8 cellular contexts compared by ENCODE assay signal in genomic region chr11:119106564-119107537, GRCh38. TPM values are rescaled to one million over a fixed set of nuclear protein-coding genes. Genes with fewer than 3 reads are reported as not detected.
A peak's percentile ranks its signal among the peaks of the same experiment; 100 is the strongest.
DNase-seq lines count a peak whose midpoint lies in the region; ATAC-seq and TF ChIP-seq lines count a peak whose summit lies in the region.

TSS of gene C2CD2L (plus strand) at chr11:119107344. CDS start at chr11:119107742, 398 bp downstream.

- H4K8ac ChIP-seq in IMR-90 (ENCODE audit: low read depth in 2 of 2, low read length in 2 of 2) = peak within 1 kb of the TSS; percentile 86 to 93

- ATAC-seq in GM21447 (IDR thresholded peaks at IDR 0.05; ENCODE audit: unreplicated experiment) = peak; percentile 56
- peak; percentile 96 for ATAC-seq in IMR-90 (ENCODE audit: low read depth)

- H3K9me3 ChIP-seq in IMR-90 (ENCODE audit: control insufficient read depth, insufficient read depth, low read length) = no peaks in the 10 kb centered on the region

- no peak for TF ChIP-seq RAD21 in IMR-90 (IDR thresholded peaks at IDR 0.05; ENCODE audit: low read length)

- H3K4me1 Mint-ChIP-seq in Calu3 (ENCODE audit: low read depth, unreplicated experiment) = peaks cover 13% of the 10 kb centered on the region

- peak within 1 kb of the TSS; percentile 15 for H2BK120ac ChIP-seq in IMR-90 (ENCODE audit: low read depth, low read length)

- peak within 1 kb of the TSS; percentile 93 for H2AK9ac ChIP-seq in IMR-90 (replicated peaks; ENCODE audit: low read depth, low read length, poor library complexity)

- peak within 1 kb of the TSS; percentile 95 for H2AFZ ChIP-seq in IMR-90 (replicated peaks; ENCODE audit: low read length, poor library complexity)

- H3K27ac ChIP-seq in IMR-90 (ENCODE audit: insufficient read depth, low read length) (peak within 1 kb of the TSS; percentile 73), epithelial cell of prostate (peak within 1 kb of the TSS; percentile 34)

- BruUV-seq in Calu3 (replicated peaks; lab: Mats Ljungman, UMichigan) = no TSS peak
- BruUV-seq in IMR-90 (replicated peaks; lab: Mats Ljungman, UMichigan) = no TSS peak

- peak within 1 kb of the TSS; percentile 74 for H3K4me3 Mint-ChIP-seq in Calu3 (ENCODE audit: low read depth, unreplicated experiment)

- 0% methylated on average over 18 of the region's 49 CpGs; no CpG with 5 or more reads in 1 of the 2 experiments for WGBS in IMR-90 (ENCODE audit: extremely low coverage in 2 of 2, insufficient read length in 1 of 2), 2 experiments

- dilution Hi-C loops in IMR-90 (cut with HindIII; ENCODE audit: low sequenced_read_pairs, unreplicated experiment) = no loop called here

- H3K27ac Mint-ChIP-seq in Calu3 (ENCODE audit: unreplicated experiment) = peak within 1 kb of the TSS; percentile 83

- peaks cover 39% of the 10 kb centered on the region for H3K36me3 Mint-ChIP-seq in Calu3 (ENCODE audit: insufficient read depth, unreplicated experiment)

- peak within 1 kb of the TSS; percentile 76 for H3K14ac ChIP-seq in IMR-90 (replicated peaks; ENCODE audit: low read depth, low read length)

- H2AK5ac ChIP-seq in IMR-90 (ENCODE audit: low read depth, low read length) = peak within 1 kb of the TSS; percentile 91

- H3K79me1 ChIP-seq in IMR-90 (ENCODE audit: low read depth in 1 of 2, low read length in 2 of 2) = peaks cover 21 to 57% of the 10 kb centered on the region in 2 experiments

- H3K9me3 Mint-ChIP-seq in Calu3 (ENCODE audit: low read depth, unreplicated experiment) = no peaks in the 10 kb centered on the region

- CTCF ChIA-PET in Calu3 (lab: Charles Lee) (interaction anchor here (0.9 kb wide), 1 partner anchor 85 kb away, joined by 3 read pairs; no protein-coding TSS in a partner anchor), IMR-90 (lab: Yijun Ruan, JAX) (interaction anchor here (0.8 kb wide), 1 partner anchor 38 kb away, joined by 3 read pairs; no protein-coding TSS in a partner anchor)

- peak within 1 kb of the TSS; percentile 84 for H3K9ac ChIP-seq in IMR-90 (ENCODE audit: low read depth, low read length)

- H4K5ac ChIP-seq in IMR-90 (ENCODE audit: low read depth, low read length) = peak within 1 kb of the TSS; percentile 21

- H3K56ac ChIP-seq in IMR-90 (ENCODE audit: extremely low read depth, insufficient read depth, low read length) = peak within 1 kb of the TSS; percentile 67

- H4K20me1 ChIP-seq in IMR-90 (ENCODE audit: insufficient read depth, low read length) = peaks cover 4% of the 10 kb centered on the region; the same call in 1 of the 2 replicates

- peak within 1 kb of the TSS; percentile 37 for H3K23ac ChIP-seq in IMR-90 (ENCODE audit: low read depth, low read length)

- TF ChIP-seq POLR2A in IMR-90 (IDR thresholded peaks at IDR 0.05; ENCODE audit: low read depth, low read length) = no peak

- peak within 1 kb of the TSS; percentile 80 for H3K4ac ChIP-seq in IMR-90 (ENCODE audit: low read depth, low read length)

- H2BK20ac ChIP-seq in IMR-90 (ENCODE audit: low read depth, low read length) = peak within 1 kb of the TSS; percentile 6; the same call in 1 of the 2 replicates

- H3K9me1 ChIP-seq in IMR-90 (ENCODE audit: insufficient read depth, low read length) = peaks cover 23% of the 10 kb centered on the region

- TF ChIP-seq CTCF in Calu3 (IDR thresholded peaks at IDR 0.05; ENCODE audit: unreplicated experiment) (no peak), IMR-90 (conservative IDR thresholded peaks at IDR 0.05; ENCODE audit: low read depth, low read length) (no peak)

- peaks cover 9% of the 10 kb centered on the region for H3K4me1 ChIP-seq in IMR-90 (ENCODE audit: control insufficient read depth, insufficient read depth, low read length)

- H2BK5ac ChIP-seq in IMR-90 (ENCODE audit: low read depth, low read length, poor library complexity, severe bottlenecking) = peak within 1 kb of the TSS; percentile 46

- peak; percentile 77 for DNase-seq in Calu3
- peak; percentile 83 for DNase-seq in IMR-90
- peak; percentile 99 for DNase-seq in OCI-M1 (lab: John Stamatoyannopoulos, UW)
- peak; percentile 79 for DNase-seq in activated T-cell treated with anti-CD3 and anti-CD28 coated beads for 1 hour (ENCODE audit: low read depth)
- DNase-seq in epithelial cell of prostate (ENCODE audit: low read depth, low spot score) = peak; percentile 53
- peak; percentile 87 for DNase-seq in mucosa of gallbladder (ENCODE audit: low spot score)
- DNase-seq in stimulated activated CD8-positive, alpha-beta memory T cell treated with anti-CD3 and anti-CD28 coated beads, Interleukin-4, amount 100 ng/mL, for 1 hour (ENCODE audit: low read depth in 2 of 2, low spot score in 1 of 2) = peak; percentile 68 to 76

- intact Hi-C loops in Calu3 (cut with micrococcal nuclease; ENCODE audit: unreplicated experiment) (no loop called here), IMR-90 (cut with micrococcal nuclease) (loop anchor here (10.0 kb wide), 1 partner anchor 368 kb away; no protein-coding TSS in a partner anchor)

- H3K27me3 ChIP-seq in IMR-90 (ENCODE audit: control insufficient read depth, insufficient read depth, low read length) = no peaks in the 10 kb centered on the region

- peak within 1 kb of the TSS; percentile 23; the same call in 1 of the 3 replicates for H2BK15ac ChIP-seq in IMR-90 (ENCODE audit: low read depth, low read length)

- peak within 1 kb of the TSS; percentile 93 for H4K91ac ChIP-seq in IMR-90 (ENCODE audit: insufficient read depth, low read depth, low read length)

- in situ Hi-C loops in IMR-90 (cut with MboI; ENCODE audit: low sequenced_read_pairs) = no loop called here

- H3K27me3 Mint-ChIP-seq in Calu3 (ENCODE audit: unreplicated experiment) = no peaks in the 10 kb centered on the region

- peak within 1 kb of the TSS; percentile 4; the same call in 1 of the 2 replicates for H3K18ac ChIP-seq in IMR-90 (ENCODE audit: low read depth, low read length)

- peak within 1 kb of the TSS; percentile 95 for H3K4me2 ChIP-seq in IMR-90 (ENCODE audit: low read depth, low read length)

- peak within 1 kb of the TSS; percentile 45 for H3K4me3 ChIP-seq in IMR-90 (ENCODE audit: insufficient read depth, low read depth, low read length)

- POLR2A ChIA-PET in IMR-90 (lab: Charles Lee; ENCODE audit: unreplicated experiment) = interaction anchor here (0.6 kb wide), 1 partner anchor 22 kb away, joined by 11 read pairs; no protein-coding TSS in a partner anchor

- peaks cover 10% of the 10 kb centered on the region for H3K36me3 ChIP-seq in IMR-90 (ENCODE audit: control insufficient read depth, insufficient read depth, low read length)

TF ChIP-seq in IMR-90, 13 proteins besides CTCF, POLR2A, EP300 and RAD21:
- no peak; the same call in 1 of the 2 replicates for TF ChIP-seq MXI1 (IDR thresholded peaks at IDR 0.05; ENCODE audit: borderline replicate concordance, low read depth, low read length)
- no peak for TF ChIP-seq SMC3 (IDR thresholded peaks at IDR 0.05; ENCODE audit: low read depth, low read length)
- no peak for TF ChIP-seq MAFK (IDR thresholded peaks at IDR 0.05; ENCODE audit: low read depth, low read length)
- TF ChIP-seq RCOR1 (IDR thresholded peaks at IDR 0.05; ENCODE audit: insufficient replicate concordance, low read length) = no peak
- no peak for TF ChIP-seq RFX5 (IDR thresholded peaks at IDR 0.05; ENCODE audit: low read depth, low read length)
- TF ChIP-seq NFE2L2 (IDR thresholded peaks at IDR 0.05; ENCODE audit: low read depth, low read length) = no peak
- no peak for TF ChIP-seq FOS (IDR thresholded peaks at IDR 0.05; ENCODE audit: low read depth, low read length)
- no peak for TF ChIP-seq USF2 (IDR thresholded peaks at IDR 0.05; ENCODE audit: low read depth, low read length)
- TF ChIP-seq BHLHE40 (IDR thresholded peaks at IDR 0.05; ENCODE audit: low read depth, low read length) = peak; percentile 69; the same call in 1 of the 2 replicates
- no peak for TF ChIP-seq CHD1 (IDR thresholded peaks at IDR 0.05; ENCODE audit: low read depth, low read length)
- no peak for TF ChIP-seq CEBPB (IDR thresholded peaks at IDR 0.05; ENCODE audit: low read depth, low read length)
- TF ChIP-seq, protein P1, sequence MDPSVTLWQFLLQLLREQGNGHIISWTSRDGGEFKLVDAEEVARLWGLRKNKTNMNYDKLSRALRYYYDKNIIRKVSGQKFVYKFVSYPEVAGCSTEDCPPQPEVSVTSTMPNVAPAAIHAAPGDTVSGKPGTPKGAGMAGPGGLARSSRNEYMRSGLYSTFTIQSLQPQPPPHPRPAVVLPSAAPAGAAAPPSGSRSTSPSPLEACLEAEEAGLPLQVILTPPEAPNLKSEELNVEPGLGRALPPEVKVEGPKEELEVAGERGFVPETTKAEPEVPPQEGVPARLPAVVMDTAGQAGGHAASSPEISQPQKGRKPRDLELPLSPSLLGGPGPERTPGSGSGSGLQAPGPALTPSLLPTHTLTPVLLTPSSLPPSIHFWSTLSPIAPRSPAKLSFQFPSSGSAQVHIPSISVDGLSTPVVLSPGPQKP (IDR thresholded peaks at IDR 0.05; ENCODE audit: borderline replicate concordance, low read depth, low read length) = no peak
- TF ChIP-seq MAZ (IDR thresholded peaks at IDR 0.05; ENCODE audit: borderline replicate concordance, low read depth, low read length) = peak; percentile 96

RNA-seq across cellular contexts. Expression of gene C2CD2L, which starts in this region (rescaled TPM):
- total RNA-seq in Calu3 (2022) (7.8 and 9.5 TPM in 2 replicates), IMR-90 (2012; rRNA removed) (2.2 TPM in 2 replicates), mucosa of gallbladder (21.9 TPM)
- polyA plus RNA-seq in IMR-90 (2012; rRNA removed) = 8.7 and 9.5 TPM in 2 replicates
- polyA plus RNA-seq in IMR-90 (2012; cell fraction: cytosol; rRNA removed) = 3.7 and 6.9 TPM in 2 replicates
- polyA plus RNA-seq in IMR-90 (2012; cell fraction: nucleus; rRNA removed; ENCODE audit: low replicate concordance) = 14.8 and 29.4 TPM in 2 replicates

Comparison
In these comparisons a context has a peak if more than half of its experiments do, and no peak if none do; other contexts are left out.
1. Peak in every context shown above with its lines: DNase-seq, ATAC-seq, H3K4me3 ChIP-seq and H3K27ac ChIP-seq.